Comparison of ENCODE assay signal across 17 cellular contexts in the genomic region with DNA sequence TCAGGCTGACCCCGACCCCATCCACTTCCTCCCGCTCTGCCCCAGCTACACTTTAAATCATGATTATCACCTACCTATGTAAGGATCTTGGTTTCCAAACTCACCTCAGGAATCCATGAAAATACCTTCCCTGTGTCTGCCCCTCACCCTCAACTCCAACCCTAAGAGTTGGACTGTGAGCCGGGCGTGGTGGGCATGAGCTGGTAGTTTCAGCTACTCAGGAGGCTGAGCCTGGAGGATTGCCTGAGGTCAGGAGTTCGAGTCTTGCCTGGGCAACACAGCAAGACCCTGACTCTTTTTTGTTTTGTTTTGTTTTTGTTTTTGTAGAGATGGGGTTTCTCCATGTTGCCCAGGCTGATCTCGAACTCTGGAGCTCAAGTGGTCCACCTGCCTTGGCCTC. TPM values are rescaled to one million over a fixed set of nuclear protein-coding genes. Genes with fewer than 3 reads are reported as not detected.
A peak's percentile ranks its signal among the peaks of the same experiment; 100 is the strongest.
DNase-seq lines count a peak whose midpoint lies in the region; TF ChIP-seq lines count a peak whose summit lies in the region.
"Had no signal": no experiment of that assay in that cellular context is flagged by ENCODE, and none has a peak within 500 bp of the region (broad histone marks: within the 10 kb centered on the region; RNA-seq: fewer than 3 reads in every experiment).

No MANE protein-coding gene starts in this region.

- no peak for TF ChIP-seq CTCF in HEK293 (tag by site-specific recombination; IDR thresholded peaks at IDR 0.05)

- no peak overlapping the region for H3K14ac ChIP-seq in mesenchymal stem cell (ENCODE audit: low read length in 2 of 2)

- H3K9me3 ChIP-seq in BLaER1 (no peaks in the 10 kb centered on the region), HEK293 (ENCODE audit: control insufficient read depth, insufficient read depth, low read depth, low read length) (no peaks in the 10 kb centered on the region), mesenchymal stem cell (ENCODE audit: control insufficient read depth, low read length) (no peaks in the 10 kb centered on the region)
- H3K9me3 ChIP-seq: A549, Caco-2 had no signal

- H3K4me2 ChIP-seq in BLaER1 (peak overlapping the region; percentile 90), mesenchymal stem cell (ENCODE audit: low read length, poor library complexity, severe bottlenecking) (no peak overlapping the region)
- H3K4me2 ChIP-seq: A549 had no signal

- H3K4me3 ChIP-seq in BLaER1 (no peak overlapping the region), HEK293 (ENCODE audit: low read depth, low read length) (no peak overlapping the region), mesenchymal stem cell (ENCODE audit: insufficient read depth in 1 of 2, low read depth in 1 of 2, low read length in 2 of 2) (no peak overlapping the region)
- H3K4me3 ChIP-seq: A549 had no signal

- H3K23ac ChIP-seq in mesenchymal stem cell (ENCODE audit: low read length in 2 of 2): no peak overlapping the region

- no peaks in the 10 kb centered on the region for H4K20me1 ChIP-seq in BLaER1

- no peak overlapping the region for H2BK120ac ChIP-seq in mesenchymal stem cell (ENCODE audit: low read depth, low read length)

- H4K8ac ChIP-seq in mesenchymal stem cell (ENCODE audit: low read length): no peak overlapping the region

- POLR2A ChIA-PET in HEK293 (lab: Yijun Ruan, JAX): interaction anchor here (0.7 kb wide), 2 partner anchors 12 to 38 kb away, joined by 3 to 4 read pairs; no protein-coding TSS in a partner anchor

- no peaks in the 10 kb centered on the region for H3K79me1 ChIP-seq in mesenchymal stem cell (replicated peaks; ENCODE audit: low read length, poor library complexity, severe bottlenecking)

- WGBS in mesenchymal stem cell: 77% methylated on average over 6 of the region's 6 CpGs

- H4K91ac ChIP-seq in mesenchymal stem cell (ENCODE audit: low read length): peak overlapping the region; percentile 50

- DNase-seq in mesenchymal stem cell (no peak), NCI-H1417 (lab: John Stamatoyannopoulos, UW) (no peak), activated gamma-delta T cell treated with Interleukin-2 at 50 U/mL for 16 hours (no peak)
- peak; percentile 1 for DNase-seq in stimulated activated CD8-positive, alpha-beta memory T cell treated with anti-CD3 and anti-CD28 coated beads, Interleukin-4, amount 100 ng/mL, for 48 hours
- no peak for DNase-seq in activated CD4-positive, alpha-beta T cell treated with anti-CD3 and anti-CD28 coated beads, Interleukin-2, amount 50 U/mL, for 48 hours
- DNase-seq: AML-193; Caco-2; Calu3; CD4-positive, alpha-beta T cell; CD8-positive, alpha-beta T cell; DMS79 treated with DMSO at 0.1 percent for 48 hours; GF-D8 had no signal

- H3K18ac ChIP-seq in mesenchymal stem cell (ENCODE audit: low read depth in 1 of 2, low read length in 2 of 2): no peak overlapping the region

- no peak overlapping the region for H2BK5ac ChIP-seq in mesenchymal stem cell (ENCODE audit: low read depth, low read length, poor library complexity, severe bottlenecking)

- H3K36me3 ChIP-seq in BLaER1: no peaks in the 10 kb centered on the region
- H3K36me3 ChIP-seq in HEK293 (ENCODE audit: control insufficient read depth in 2 of 2, insufficient read depth in 1 of 2, low read length in 2 of 2): no peaks in the 10 kb centered on the region
- no peaks in the 10 kb centered on the region for H3K36me3 ChIP-seq in mesenchymal stem cell (ENCODE audit: control insufficient read depth in 1 of 2, insufficient read depth in 2 of 2, low read depth in 1 of 2, low read length in 2 of 2)

- H3K4ac ChIP-seq in mesenchymal stem cell (ENCODE audit: low read depth in 1 of 2, low read length in 2 of 2): no peak overlapping the region

- H2BK15ac ChIP-seq in mesenchymal stem cell (ENCODE audit: low read depth, poor library complexity, severe bottlenecking): no peak overlapping the region

- H3K27ac ChIP-seq in BLaER1 (no peak overlapping the region), HEK293 (ENCODE audit: extremely low read depth, low read depth, low read length) (no peak overlapping the region), mesenchymal stem cell (ENCODE audit: low read length, poor library complexity, severe bottlenecking) (no peak overlapping the region)
- H3K27ac ChIP-seq: 22Rv1, A549, C4-2B had no signal

- no peak overlapping the region for H2AK5ac ChIP-seq in mesenchymal stem cell (ENCODE audit: low read length, severe bottlenecking)

- H3K9ac ChIP-seq in BLaER1 (no peak overlapping the region), mesenchymal stem cell (ENCODE audit: low read length) (no peak overlapping the region)

- H3K4me1 ChIP-seq in BLaER1: peaks cover 53% of the 10 kb centered on the region
- 0 out of 2 replicates have a peak, but pooled peaks cover 4% of the 10 kb centered on the region for H3K4me1 ChIP-seq in HEK293 (ENCODE audit: control insufficient read depth, insufficient read depth, low read length)
- H3K4me1 ChIP-seq in mesenchymal stem cell (ENCODE audit: control insufficient read depth, insufficient read depth, low read depth, low read length): no peaks in the 10 kb centered on the region
- H3K4me1 ChIP-seq: A549, Caco-2 had no signal

- no peak overlapping the region for H2BK12ac ChIP-seq in mesenchymal stem cell (ENCODE audit: low read length in 2 of 2)

- H2AFZ ChIP-seq in mesenchymal stem cell (ENCODE audit: low read depth, low read length): no peak overlapping the region

- H3K27me3 ChIP-seq in BLaER1 (no peaks in the 10 kb centered on the region), mesenchymal stem cell (ENCODE audit: control insufficient read depth in 1 of 2, insufficient read depth in 1 of 2, low read length in 2 of 2) (peaks cover 7 to 27% of the 10 kb centered on the region in 2 experiments)

- CTCF ChIA-PET in HEK293 (lab: Yijun Ruan, JAX): interaction anchor here (0.7 kb wide), 2 partner anchors 15 to 102 kb away, joined by 3 read pairs; no protein-coding TSS in a partner anchor

TF ChIP-seq in HEK293, 187 proteins besides CTCF, POLR2A, EP300 and RAD21:
- TF ChIP-seq ZNF2 (tag by site-specific recombination; IDR thresholded peaks at IDR 0.05): no peak
- peak; percentile 77 for TF ChIP-seq ZNF121 (tag by site-specific recombination; IDR thresholded peaks at IDR 0.05)
- TF ChIP-seq, protein P1, sequence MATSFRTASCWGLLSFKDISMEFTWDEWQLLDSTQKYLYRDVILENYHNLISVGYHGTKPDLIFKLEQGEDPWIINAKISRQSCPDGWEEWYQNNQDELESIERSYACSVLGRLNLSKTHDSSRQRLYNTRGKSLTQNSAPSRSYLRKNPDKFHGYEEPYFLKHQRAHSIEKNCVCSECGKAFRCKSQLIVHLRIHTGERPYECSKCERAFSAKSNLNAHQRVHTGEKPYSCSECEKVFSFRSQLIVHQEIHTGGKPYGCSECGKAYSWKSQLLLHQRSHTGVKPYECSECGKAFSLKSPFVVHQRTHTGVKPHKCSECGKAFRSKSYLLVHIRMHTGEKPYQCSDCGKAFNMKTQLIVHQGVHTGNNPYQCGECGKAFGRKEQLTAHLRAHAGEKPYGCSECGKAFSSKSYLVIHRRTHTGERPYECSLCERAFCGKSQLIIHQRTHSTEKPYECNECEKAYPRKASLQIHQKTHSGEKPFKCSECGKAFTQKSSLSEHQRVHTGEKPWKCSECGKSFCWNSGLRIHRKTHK (tag by site-specific recombination; IDR thresholded peaks at IDR 0.05): no peak

RNA-seq across cellular contexts. Expression of a gene that starts 30.5 kb away (rescaled TPM):
- polyA plus RNA-seq in mesenchymal stem cell (2013, experiment 1 of 2): 4.4 TPM
- polyA plus RNA-seq in mesenchymal stem cell (2013, experiment 2 of 2): 4.4 TPM
